ENCODE assay signal across 15 cellular contexts in genomic region chr16:23333034-23333579, GRCh38. TPM values are rescaled to one million over a fixed set of nuclear protein-coding genes. Genes with fewer than 3 reads are reported as not detected.
DNase-seq lines count a peak whose midpoint lies in the region; ATAC-seq, FAIRE-seq and TF ChIP-seq lines count a peak whose summit lies in the region.
"Had no signal": no experiment of that assay in that cellular context is flagged by ENCODE, and none has a peak within 500 bp of the region (broad histone marks: within the 10 kb centered on the region; RNA-seq: fewer than 3 reads in every experiment).

No MANE protein-coding gene starts in this region.

- H3K4me3 ChIP-seq in A673 (ENCODE audit: low read depth, low read length, poor library complexity, severe bottlenecking) = no peak overlapping the region
- H3K4me3 ChIP-seq in MG63 = no peak overlapping the region
- no peak overlapping the region for H3K4me3 ChIP-seq in kidney (ENCODE audit: low read length in 2 of 2)
- no peak overlapping the region for H3K4me3 ChIP-seq in testis

- no peak for ATAC-seq in GM21528 (IDR thresholded peaks at IDR 0.05; ENCODE audit: low FRiP score, unreplicated experiment)

- CTCF ChIA-PET in A673 (lab: Charles Lee) = no interaction called here

- no peaks in the 10 kb centered on the region for H3K9me3 Mint-ChIP-seq in progenitor cell of endocrine pancreas (ENCODE audit: low read depth)
- H3K9me3 Mint-ChIP-seq: CD8-positive, alpha-beta memory T cell had no signal

- H3K27ac Mint-ChIP-seq in progenitor cell of endocrine pancreas = no peak overlapping the region
- H3K27ac Mint-ChIP-seq: CD8-positive, alpha-beta memory T cell had no signal

- no TSS peak for BruUV-seq in A673 (replicated peaks; lab: Mats Ljungman, UMichigan)

- no peak for FAIRE-seq in kidney (lab: Jason Lieb, UNC)

- in situ Hi-C loops in SK-MEL-5 (cut with HindIII; ENCODE audit: low pct_unique_long_range_greater_than_20kb, low sequenced_read_pairs) = no loop called here

- no peak for TF ChIP-seq POLR2A in testis (IDR thresholded peaks at IDR 0.05)

- H3K4me3 Mint-ChIP-seq in progenitor cell of endocrine pancreas (ENCODE audit: low read depth) = no peak overlapping the region
- H3K4me3 Mint-ChIP-seq: CD8-positive, alpha-beta memory T cell had no signal

- H3K36me3 ChIP-seq in A673 (ENCODE audit: insufficient read depth, low read length, poor library complexity, severe bottlenecking) = no peaks in the 10 kb centered on the region
- H3K36me3 ChIP-seq in MG63 = no peaks in the 10 kb centered on the region
- H3K36me3 ChIP-seq in kidney (ENCODE audit: control insufficient read depth in 1 of 2, insufficient read depth in 2 of 2, low read length in 2 of 2) = no peaks in the 10 kb centered on the region
- H3K36me3 ChIP-seq in testis (ENCODE audit: low read depth, missing control alignments) = no peaks in the 10 kb centered on the region

- DNase-seq in A673 (ENCODE audit: low spot score) = peak; percentile 88
- peak; percentile 31 for DNase-seq in MG63
- peak; percentile 9 for DNase-seq in SK-MEL-5 (ENCODE audit: low read depth, low spot score)
- peak; percentile 12 for DNase-seq in kidney
- no peak for DNase-seq in testis
- DNase-seq in NCI-H1694 treated with DMSO at 0.1 percent for 48 hours (lab: John Stamatoyannopoulos, UW) = no peak
- DNase-seq in progenitor cell of endocrine pancreas (ENCODE audit: low spot score, unreplicated experiment) = no peak
- DNase-seq: CD8-positive, alpha-beta memory T cell; NCI-H1048; NCI-H510A; SIG-M5 had no signal

- no peaks in the 10 kb centered on the region for H3K36me3 Mint-ChIP-seq in progenitor cell of endocrine pancreas (ENCODE audit: insufficient read depth)
- H3K36me3 Mint-ChIP-seq: CD8-positive, alpha-beta memory T cell had no signal

- H3K4me1 ChIP-seq in A673 (ENCODE audit: insufficient read depth, low read length, poor library complexity, severe bottlenecking) = peaks cover 6% of the 10 kb centered on the region
- H3K4me1 ChIP-seq in kidney (ENCODE audit: control insufficient read depth in 1 of 2, insufficient read depth in 1 of 2, low read depth in 1 of 2, low read length in 2 of 2) = no peaks in the 10 kb centered on the region
- H3K4me1 ChIP-seq in testis = no peaks in the 10 kb centered on the region

- TF ChIP-seq CTCF in A673 (conservative IDR thresholded peaks at IDR 0.05; ENCODE audit: low read depth, low read length) = no peak
- no peak for TF ChIP-seq CTCF in kidney (IDR thresholded peaks at IDR 0.05; ENCODE audit: borderline replicate concordance, extremely low read depth, insufficient read depth)
- TF ChIP-seq CTCF in testis (IDR thresholded peaks at IDR 0.05) = no peak
- TF ChIP-seq CTCF in progenitor cell of endocrine pancreas (IDR thresholded peaks at IDR 0.05; ENCODE audit: unreplicated experiment) = no peak

- WGBS in testis, 2 donors = 77 to 78% methylated on average over 4 of the region's 4 CpGs

- H3K27ac ChIP-seq in A673 (ENCODE audit: low read depth, low read length, poor library complexity, severe bottlenecking) (peak overlapping the region; percentile 76), kidney (ENCODE audit: low read depth in 2 of 2, low read length in 2 of 2) (no peak overlapping the region), testis (no peak overlapping the region)

- H3K27me3 ChIP-seq in A673 (replicated peaks; ENCODE audit: insufficient read depth, low read depth, low read length, poor library complexity) (no peaks in the 10 kb centered on the region), MG63 (no peaks in the 10 kb centered on the region; the same call in 1 of the 2 replicates), testis (no peaks in the 10 kb centered on the region)

- no peaks in the 10 kb centered on the region for H3K27me3 Mint-ChIP-seq in progenitor cell of endocrine pancreas

- H3K9me3 ChIP-seq in A673 (ENCODE audit: low read depth, low read length, poor library complexity, severe bottlenecking) = no peaks in the 10 kb centered on the region
- no peaks in the 10 kb centered on the region for H3K9me3 ChIP-seq in MG63
- peaks cover 0 to under 1% of the 10 kb centered on the region in 2 donors for H3K9me3 ChIP-seq in kidney (ENCODE audit: control insufficient read depth in 1 of 2, low read length in 2 of 2)
- no peaks in the 10 kb centered on the region for H3K9me3 ChIP-seq in testis

- intact Hi-C loops in A673 (cut with micrococcal nuclease; ENCODE audit: unreplicated experiment) = loop anchor here (5.0 kb wide), 1 partner anchor 151 kb away; the partner anchor contains the start of gene SCNN1G
- intact Hi-C loops in kidney (cut with DNase I) = no loop called here
- intact Hi-C loops in testis (cut with DNase I; ENCODE audit: low total_unique reads) = no loop called here

- POLR2A ChIA-PET in A673 (lab: Charles Lee; ENCODE audit: low non-redundant PET) = interaction anchor here (0.6 kb wide), 1 partner anchor 119 kb away, joined by 4 read pairs; no protein-coding TSS in a partner anchor

- no peaks in the 10 kb centered on the region for H3K4me1 Mint-ChIP-seq in progenitor cell of endocrine pancreas (ENCODE audit: low read depth)

- no peak overlapping the region for H3K9ac ChIP-seq in kidney (ENCODE audit: low read length in 2 of 2)

RNA-seq across cellular contexts. Expression of gene SCNN1B, which starts 31.0 kb away (rescaled TPM):
- total RNA-seq in A673 (2021) = 1.5 and 2.5 TPM in 2 replicates
- not detected in 2 replicates for total RNA-seq in MG63 (2014; rRNA removed; shearing (Covaris generic); ENCODE audit: low replicate concordance)
- not detected in 2 replicates for total RNA-seq in SK-MEL-5 (2014; rRNA removed; shearing (Covaris generic))
- polyA plus RNA-seq in SK-MEL-5 (2015; cell fraction: cytosol; rRNA removed) = not detected in 2 replicates
- polyA plus RNA-seq in SK-MEL-5 (2015; cell fraction: nucleus; rRNA removed) = not detected in 2 replicates
- 7.8 TPM for total RNA-seq in kidney
- polyA plus RNA-seq in kidney (ENCODE audit: insufficient read depth, low read depth, low replicate concordance) = 62.9 TPM
- total RNA-seq in testis = under 1 TPM; 0.31 to 0.55 TPM
- polyA plus RNA-seq in testis (ENCODE audit: insufficient read depth, low read depth, low replicate concordance) = 1.1 TPM
- total RNA-seq in progenitor cell of endocrine pancreas = not detected in 2 replicates
- total RNA-seq: CD8-positive, alpha-beta memory T cell; H4 had no signal
- polyA plus RNA-seq: AG04450; BJ; CD8-positive, alpha-beta memory T cell had no signal

Comparison
In these comparisons a context has a peak if more than half of its experiments do, and no peak if none do; other contexts are left out.
1. DNase-seq: peak in A673 (single experiment), MG63 (single experiment), SK-MEL-5 (single experiment) and kidney (single experiment); none in testis (single experiment), NCI-H1694 treated with DMSO at 0.1 percent for 48 hours (single experiment) and progenitor cell of endocrine pancreas (single experiment).